In genomic region chr5:129306725-129307124, GRCh38 we compare ENCODE assay signal across 9 cellular contexts.
"Had no signal": no experiment of that assay in that cellular context is flagged by ENCODE, and none has a peak within 500 bp of the region (broad histone marks: within the 10 kb centered on the region; RNA-seq: fewer than 3 reads in every experiment).

No MANE protein-coding gene starts in this region.

- DNase-seq: H9, HCEC 1CT, IMR-90, KG1 had no signal

- ATAC-seq: GM23338, K562 had no signal

- H3K4me3 ChIP-seq: GM23338, K562 had no signal

- FAIRE-seq: H1, H54, HTR-8/SVneo, K562 had no signal
